ENCODE assay signal across 16 cellular contexts in genomic region chr16:85419503-85420408, GRCh38.
DNase-seq lines count a peak whose midpoint lies in the region; ATAC-seq, FAIRE-seq and TF ChIP-seq lines count a peak whose summit lies in the region.
"Had no signal": no experiment of that assay in that cellular context is flagged by ENCODE, and none has a peak within 500 bp of the region (broad histone marks: within the 10 kb centered on the region; RNA-seq: fewer than 3 reads in every experiment).

No MANE protein-coding gene starts in this region.

- no peak overlapping the region for H3K27ac Mint-ChIP-seq in T-helper 17 cell
- H3K27ac Mint-ChIP-seq: activated T-cell treated with anti-CD3 and anti-CD28 coated beads, Interleukin-2, amount 50 U/mL, for 72 hours; stimulated activated naive B cell treated with anti-CD40 and anti-IgM and Interleukin-4, amounts not matched to agents 10 μg/mL and 1 μg/mL and 100 μg/mL, for 72 hours had no signal

- no peak overlapping the region for H3K9ac ChIP-seq in kidney (ENCODE audit: low read length in 2 of 2)

- H3K4me3 ChIP-seq in kidney (ENCODE audit: low read length in 2 of 2) (no peak overlapping the region), pancreas (no peak overlapping the region)
- H3K4me3 ChIP-seq: breast epithelium, tibial nerve had no signal

- H3K27ac ChIP-seq in kidney (ENCODE audit: low read depth in 2 of 2, low read length in 2 of 2): no peak overlapping the region
- H3K27ac ChIP-seq in pancreas: no peak overlapping the region
- no peak overlapping the region for H3K27ac ChIP-seq in substantia nigra (ENCODE audit: low read depth, low read length, poor library complexity, severe bottlenecking)
- H3K27ac ChIP-seq: 22Rv1, breast epithelium, neutrophil, tibial nerve had no signal

- H3K27me3 Mint-ChIP-seq in T-helper 17 cell: peaks cover 14% of the 10 kb centered on the region

- FAIRE-seq in kidney (lab: Jason Lieb, UNC) (no peak), pancreas (lab: Jason Lieb, UNC) (no peak)

- H3K4me3 Mint-ChIP-seq in T-helper 17 cell: no peak overlapping the region
- H3K4me3 Mint-ChIP-seq: activated T-cell treated with anti-CD3 and anti-CD28 coated beads, Interleukin-2, amount 50 U/mL, for 72 hours; stimulated activated naive B cell treated with anti-CD40 and anti-IgM and Interleukin-4, amounts not matched to agents 10 μg/mL and 1 μg/mL and 100 μg/mL, for 72 hours had no signal

- H3K4me1 ChIP-seq in kidney (ENCODE audit: control insufficient read depth in 1 of 2, insufficient read depth in 1 of 2, low read depth in 1 of 2, low read length in 2 of 2) (peaks cover 9 to 12% of the 10 kb centered on the region in 2 donors), pancreas (peaks cover 23 to 28% (median 26%) of the 10 kb centered on the region in 3 donors)
- H3K4me1 ChIP-seq: breast epithelium had no signal

- ATAC-seq in activated CD4-positive, CD25-positive, alpha-beta regulatory T cell treated with anti-CD3 and anti-CD28 coated beads, Interleukin-2, amount 50 U/mL, for 24 hours: no peak
- no peak for ATAC-seq in T-helper 17 cell
- no peak for ATAC-seq in pancreas

- peaks cover 2% of the 10 kb centered on the region for H3K4me1 Mint-ChIP-seq in T-helper 17 cell

- H3K9me3 ChIP-seq in T-helper 17 cell (ENCODE audit: control insufficient read depth, low read length, poor library complexity, severe bottlenecking) (no peaks in the 10 kb centered on the region), kidney (ENCODE audit: control insufficient read depth in 1 of 2, low read length in 2 of 2) (no peaks in the 10 kb centered on the region), pancreas (no peaks in the 10 kb centered on the region)
- H3K9me3 ChIP-seq: breast epithelium, neutrophil, tibial nerve had no signal

- H3K36me3 ChIP-seq in kidney (ENCODE audit: control insufficient read depth in 1 of 2, insufficient read depth in 2 of 2, low read length in 2 of 2) (no peaks in the 10 kb centered on the region), pancreas (no peaks in the 10 kb centered on the region)
- H3K36me3 ChIP-seq: breast epithelium, neutrophil had no signal

- intact Hi-C loops in kidney (cut with DNase I): no loop called here
- intact Hi-C loops in pancreas (cut with DNase I): loop anchor here in 2 of 3 donors (5.0 to 10.0 kb wide), 3 partner anchors 105 to 188 kb away; no protein-coding TSS in a partner anchor

- H3K36me3 Mint-ChIP-seq in T-helper 17 cell (ENCODE audit: low read depth): no peaks in the 10 kb centered on the region
- H3K36me3 Mint-ChIP-seq: stimulated activated naive B cell treated with anti-CD40 and anti-IgM and Interleukin-4, amounts not matched to agents 10 μg/mL and 1 μg/mL and 100 μg/mL, for 72 hours had no signal

- DNase-seq in activated CD4-positive, CD25-positive, alpha-beta regulatory T cell treated with anti-CD3 and anti-CD28 coated beads, Interleukin-2, amount 50 U/mL, for 72 hours: peak; percentile 29
- DNase-seq in T-helper 17 cell (peak in 2 of 3 donors; percentile 3), kidney (peak; percentile 59), pancreas (peak in 5 of 6 donors; percentile 8 to 42 (median 19)), COLO668 (lab: John Stamatoyannopoulos, UW; ENCODE audit: unreplicated experiment) (no peak), substantia nigra (lab: John Stamatoyannopoulos, UW) (no peak), pons (ENCODE audit: low spot score) (no peak)
- DNase-seq: NCI-H1092 treated with DMSO at 0.1 percent for 48 hours, NCI-H2029 treated with DMSO at 0.1 percent for 48 hours had no signal

- WGBS in pancreas, 2 donors: 84 to 86% methylated on average over 21 of the region's 21 CpGs

- TF ChIP-seq CTCF in kidney (IDR thresholded peaks at IDR 0.05; ENCODE audit: borderline replicate concordance, extremely low read depth, insufficient read depth): no peak
- TF ChIP-seq CTCF in pancreas (IDR thresholded peaks at IDR 0.05): no peak

- no peaks in the 10 kb centered on the region for H3K27me3 ChIP-seq in pancreas
- H3K27me3 ChIP-seq: breast epithelium, tibial nerve had no signal

Comparison
In these comparisons a context has a peak if more than half of its experiments do, and no peak if none do; other contexts are left out.
1. DNase-seq: peak in activated CD4-positive, CD25-positive, alpha-beta regulatory T cell treated with anti-CD3 and anti-CD28 coated beads, Interleukin-2, amount 50 U/mL, for 72 hours (single experiment), T-helper 17 cell (2 of 3), kidney (single experiment) and pancreas (5 of 6); none in COLO668 (single experiment), substantia nigra (0 of 49) and pons (single experiment).